ENCODE assay signal across 8 cellular contexts in genomic region chr3:23915537-23916108, GRCh38.
A peak's percentile ranks its signal among the peaks of the same experiment; 100 is the strongest.
DNase-seq lines count a peak whose midpoint lies in the region; ATAC-seq lines count a peak whose summit lies in the region.

No MANE protein-coding gene starts in this region.

- peaks cover 43% of the 10 kb centered on the region for H3K4me1 Mint-ChIP-seq in central memory CD8-positive, alpha-beta T cell

- no peaks in the 10 kb centered on the region for H3K9me3 ChIP-seq in mucosa of stomach (ENCODE audit: control insufficient read depth, low read length)

- no peaks in the 10 kb centered on the region for H3K27me3 ChIP-seq in mucosa of stomach (ENCODE audit: control insufficient read depth, insufficient read depth, low read length)

- peak overlapping the region; percentile 96 for H3K27ac Mint-ChIP-seq in central memory CD8-positive, alpha-beta T cell (ENCODE audit: low read depth)

- H3K36me3 Mint-ChIP-seq in central memory CD8-positive, alpha-beta T cell (ENCODE audit: insufficient read depth) = peaks cover 40% of the 10 kb centered on the region

- peak; percentile 39 for DNase-seq in NCI-H2227 treated with DMSO at 0.1 percent for 48 hours (lab: John Stamatoyannopoulos, UW)
- no peak for DNase-seq in central memory CD8-positive, alpha-beta T cell (ENCODE audit: low spot score in 2 of 2)
- no peak for DNase-seq in NCI-H1694 treated with DMSO at 0.1 percent for 48 hours (lab: John Stamatoyannopoulos, UW)

- peaks cover 6% of the 10 kb centered on the region for H3K36me3 ChIP-seq in mucosa of stomach (ENCODE audit: control insufficient read depth, insufficient read depth, low read length)

- peak overlapping the region; percentile 98 for H3K4me3 Mint-ChIP-seq in central memory CD8-positive, alpha-beta T cell

- peaks cover 8% of the 10 kb centered on the region for H3K4me1 ChIP-seq in mucosa of stomach (ENCODE audit: control insufficient read depth, insufficient read depth, low read length)

- ATAC-seq in central memory CD8-positive, alpha-beta T cell (replicated peaks; ENCODE audit: extremely low read depth, poor library complexity, severe bottlenecking) = no peak
- ATAC-seq in GM21737 (IDR thresholded peaks at IDR 0.05; ENCODE audit: unreplicated experiment) (no peak), HG03097 (IDR thresholded peaks at IDR 0.05; ENCODE audit: low FRiP score, unreplicated experiment) (no peak), GM19023 (IDR thresholded peaks at IDR 0.05; ENCODE audit: unreplicated experiment) (no peak)

- H3K4me3 ChIP-seq in GM08714 (ENCODE audit: low read length) (peak overlapping the region; percentile 74), mucosa of stomach (ENCODE audit: low read length) (no peak overlapping the region)

- no peaks in the 10 kb centered on the region for H3K27me3 Mint-ChIP-seq in central memory CD8-positive, alpha-beta T cell

- H3K9ac ChIP-seq in mucosa of stomach (ENCODE audit: low read length) = peak overlapping the region; percentile 91

- H3K9me3 Mint-ChIP-seq in central memory CD8-positive, alpha-beta T cell = no peaks in the 10 kb centered on the region
